ENCODE assay signal across 14 cellular contexts in genomic region chr17:16930571-16931317, GRCh38. TPM values are rescaled to one million over a fixed set of nuclear protein-coding genes. Genes with fewer than 3 reads are reported as not detected.
DNase-seq lines count a peak whose midpoint lies in the region; ATAC-seq and TF ChIP-seq lines count a peak whose summit lies in the region.
"Had no signal": no experiment of that assay in that cellular context is flagged by ENCODE, and none has a peak within 500 bp of the region (broad histone marks: within the 10 kb centered on the region; RNA-seq: fewer than 3 reads in every experiment).

No MANE protein-coding gene starts in this region.

- no peaks in the 10 kb centered on the region for H3K79me2 ChIP-seq in trophoblast cell (ENCODE audit: control insufficient read depth, insufficient read depth, low read length, poor library complexity)

- no peaks in the 10 kb centered on the region for H3K9me3 Mint-ChIP-seq in WTC11

- H3K4ac ChIP-seq in trophoblast cell (ENCODE audit: low read depth, low read length): no peak overlapping the region

- peaks cover 2% of the 10 kb centered on the region for H3K79me1 ChIP-seq in trophoblast cell (ENCODE audit: low read length)

- no peak overlapping the region for H4K12ac ChIP-seq in trophoblast cell (ENCODE audit: low read depth, low read length)

- no peaks in the 10 kb centered on the region for H3K36me3 ChIP-seq in heart right ventricle
- H3K36me3 ChIP-seq in trophoblast cell (ENCODE audit: control insufficient read depth in 1 of 2, insufficient read depth in 2 of 2, low read length in 2 of 2): no peaks in the 10 kb centered on the region
- H3K36me3 ChIP-seq in upper lobe of right lung: no peaks in the 10 kb centered on the region

- H2AK5ac ChIP-seq in trophoblast cell (ENCODE audit: low read length): peak overlapping the region; percentile 32

- no peak overlapping the region for H3K4me2 ChIP-seq in trophoblast cell (ENCODE audit: low read length)

- H4K91ac ChIP-seq in trophoblast cell (ENCODE audit: low read depth, low read length): peak overlapping the region; percentile 49

- no peak overlapping the region for H3K23ac ChIP-seq in trophoblast cell (ENCODE audit: low read length)

- H3K27ac ChIP-seq in heart right ventricle (no peak overlapping the region), trophoblast cell (ENCODE audit: low read depth, low read length) (no peak overlapping the region), upper lobe of right lung (no peak overlapping the region)

- no peak for TF ChIP-seq CTCF in heart right ventricle (IDR thresholded peaks at IDR 0.05)
- no peak for TF ChIP-seq CTCF in WTC11 (IDR thresholded peaks at IDR 0.05)
- no peak for TF ChIP-seq CTCF in upper lobe of right lung (IDR thresholded peaks at IDR 0.05)
- TF ChIP-seq CTCF in GM10266 (IDR thresholded peaks at IDR 0.05; ENCODE audit: control insufficient read depth, insufficient read depth, low read depth, missing control alignments): no peak

- H3K9me3 ChIP-seq in heart right ventricle (no peaks in the 10 kb centered on the region), trophoblast cell (ENCODE audit: insufficient read depth, low read depth, low read length) (peaks cover 2% of the 10 kb centered on the region), upper lobe of right lung (no peaks in the 10 kb centered on the region)

- H3K4me3 ChIP-seq in heart right ventricle (no peak overlapping the region), trophoblast cell (ENCODE audit: low read depth, low read length) (no peak overlapping the region), upper lobe of right lung (no peak overlapping the region)

- H3K4me1 Mint-ChIP-seq in WTC11: no peaks in the 10 kb centered on the region

- CTCF ChIA-PET in WTC11 (lab: Charles Lee): interaction anchor here (0.8 kb wide), 1 partner anchor 61 kb away, joined by 3 read pairs; no protein-coding TSS in a partner anchor

- H3K36me3 Mint-ChIP-seq in WTC11: no peaks in the 10 kb centered on the region

- no peak overlapping the region for H3K4me3 Mint-ChIP-seq in WTC11

- no peak overlapping the region for H3K9ac ChIP-seq in trophoblast cell (ENCODE audit: low read length)

- no peak overlapping the region for H3K18ac ChIP-seq in trophoblast cell (ENCODE audit: low read length)

- no peaks in the 10 kb centered on the region for H3K27me3 Mint-ChIP-seq in WTC11 (ENCODE audit: low read depth)

- H3K27me3 ChIP-seq in heart right ventricle (no peaks in the 10 kb centered on the region), trophoblast cell (ENCODE audit: insufficient read depth, low read length) (no peaks in the 10 kb centered on the region), upper lobe of right lung (no peaks in the 10 kb centered on the region)

- no peak overlapping the region for H2BK5ac ChIP-seq in trophoblast cell (ENCODE audit: low read depth, low read length, poor library complexity)

- H2AFZ ChIP-seq in trophoblast cell (ENCODE audit: insufficient read depth, low read length, poor library complexity): no peak overlapping the region

- POLR2A ChIA-PET in WTC11 (lab: Charles Lee): interaction anchor here (0.5 kb wide), 1 partner anchor 709 kb away, joined by 6 read pairs; no protein-coding TSS in a partner anchor

- H3K4me1 ChIP-seq in heart right ventricle (no peaks in the 10 kb centered on the region), trophoblast cell (ENCODE audit: control insufficient read depth in 1 of 2, insufficient read depth in 2 of 2, low read length in 2 of 2) (peaks cover 3 to 9% of the 10 kb centered on the region in 2 experiments), upper lobe of right lung (no peaks in the 10 kb centered on the region)

- intact Hi-C loops in cardiac septum (cut with DNase I): no loop called here
- intact Hi-C loops in heart right ventricle (cut with DNase I): no loop called here
- intact Hi-C loops in upper lobe of right lung (cut with DNase I): no loop called here

- H3K27ac Mint-ChIP-seq in WTC11: no peak overlapping the region

- H2BK12ac ChIP-seq in trophoblast cell (ENCODE audit: low read length): peak overlapping the region; percentile 61

- ATAC-seq in heart right ventricle: no peak
- no peak for ATAC-seq in WTC11
- no peak for ATAC-seq in upper lobe of right lung
- ATAC-seq in GM18520 (IDR thresholded peaks at IDR 0.05; ENCODE audit: unreplicated experiment): no peak

- peak; percentile 68 for DNase-seq in cardiac septum (ENCODE audit: low spot score)
- no peak for DNase-seq in heart right ventricle
- DNase-seq in WTC11 (ENCODE audit: low spot score): no peak
- DNase-seq in trophoblast cell: no peak
- DNase-seq in upper lobe of right lung: peak; percentile 58
- no peak for DNase-seq in GM10266 (ENCODE audit: extremely low spot score)
- DNase-seq: C1 segment of cervical spinal cord, HCEC 1CT, NCI-H1092 treated with DMSO at 0.1 percent for 48 hours, NCI-H2081 treated with DMSO at 0.1 percent for 48 hours, NCI-H446 treated with DMSO at 0.1 percent for 48 hours had no signal

- no peak overlapping the region for H3K14ac ChIP-seq in trophoblast cell (ENCODE audit: low read length)

- H2BK120ac ChIP-seq in trophoblast cell (ENCODE audit: insufficient read depth, low read length, poor library complexity): no peak overlapping the region

- 88 to 93% methylated on average over 13 of the region's 13 CpGs for WGBS in heart right ventricle, 2 donors
- no CpG with 5 or more reads among the region's 13 CpGs for WGBS in trophoblast cell (ENCODE audit: extremely low coverage, insufficient coverage, insufficient read length)

- no peak overlapping the region for H4K8ac ChIP-seq in trophoblast cell (ENCODE audit: low read depth, low read length)

TF ChIP-seq in WTC11, 78 proteins besides CTCF, POLR2A, EP300 and RAD21:
- TF ChIP-seq, protein P1, sequence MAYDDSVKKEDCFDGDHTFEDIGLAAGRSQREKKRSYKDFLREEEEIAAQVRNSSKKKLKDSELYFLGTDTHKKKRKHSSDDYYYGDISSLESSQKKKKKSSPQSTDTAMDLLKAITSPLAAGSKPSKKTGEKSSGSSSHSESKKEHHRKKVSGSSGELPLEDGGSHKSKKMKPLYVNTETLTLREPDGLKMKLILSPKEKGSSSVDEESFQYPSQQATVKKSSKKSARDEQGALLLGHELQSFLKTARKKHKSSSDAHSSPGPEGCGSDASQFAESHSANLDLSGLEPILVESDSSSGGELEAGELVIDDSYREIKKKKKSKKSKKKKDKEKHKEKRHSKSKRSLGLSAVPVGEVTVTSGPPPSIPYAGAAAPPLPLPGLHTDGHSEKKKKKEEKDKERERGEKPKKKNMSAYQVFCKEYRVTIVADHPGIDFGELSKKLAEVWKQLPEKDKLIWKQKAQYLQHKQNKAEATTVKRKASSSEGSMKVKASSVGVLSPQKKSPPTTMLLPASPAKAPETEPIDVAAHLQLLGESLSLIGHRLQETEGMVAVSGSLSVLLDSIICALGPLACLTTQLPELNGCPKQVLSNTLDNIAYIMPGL (CRISPR knock-in tag; IDR thresholded peaks at IDR 0.05): no peak
- TF ChIP-seq KAT7 (CRISPR knock-in tag; IDR thresholded peaks at IDR 0.05; ENCODE audit: borderline replicate concordance): no peak
- TF ChIP-seq, protein P2, sequence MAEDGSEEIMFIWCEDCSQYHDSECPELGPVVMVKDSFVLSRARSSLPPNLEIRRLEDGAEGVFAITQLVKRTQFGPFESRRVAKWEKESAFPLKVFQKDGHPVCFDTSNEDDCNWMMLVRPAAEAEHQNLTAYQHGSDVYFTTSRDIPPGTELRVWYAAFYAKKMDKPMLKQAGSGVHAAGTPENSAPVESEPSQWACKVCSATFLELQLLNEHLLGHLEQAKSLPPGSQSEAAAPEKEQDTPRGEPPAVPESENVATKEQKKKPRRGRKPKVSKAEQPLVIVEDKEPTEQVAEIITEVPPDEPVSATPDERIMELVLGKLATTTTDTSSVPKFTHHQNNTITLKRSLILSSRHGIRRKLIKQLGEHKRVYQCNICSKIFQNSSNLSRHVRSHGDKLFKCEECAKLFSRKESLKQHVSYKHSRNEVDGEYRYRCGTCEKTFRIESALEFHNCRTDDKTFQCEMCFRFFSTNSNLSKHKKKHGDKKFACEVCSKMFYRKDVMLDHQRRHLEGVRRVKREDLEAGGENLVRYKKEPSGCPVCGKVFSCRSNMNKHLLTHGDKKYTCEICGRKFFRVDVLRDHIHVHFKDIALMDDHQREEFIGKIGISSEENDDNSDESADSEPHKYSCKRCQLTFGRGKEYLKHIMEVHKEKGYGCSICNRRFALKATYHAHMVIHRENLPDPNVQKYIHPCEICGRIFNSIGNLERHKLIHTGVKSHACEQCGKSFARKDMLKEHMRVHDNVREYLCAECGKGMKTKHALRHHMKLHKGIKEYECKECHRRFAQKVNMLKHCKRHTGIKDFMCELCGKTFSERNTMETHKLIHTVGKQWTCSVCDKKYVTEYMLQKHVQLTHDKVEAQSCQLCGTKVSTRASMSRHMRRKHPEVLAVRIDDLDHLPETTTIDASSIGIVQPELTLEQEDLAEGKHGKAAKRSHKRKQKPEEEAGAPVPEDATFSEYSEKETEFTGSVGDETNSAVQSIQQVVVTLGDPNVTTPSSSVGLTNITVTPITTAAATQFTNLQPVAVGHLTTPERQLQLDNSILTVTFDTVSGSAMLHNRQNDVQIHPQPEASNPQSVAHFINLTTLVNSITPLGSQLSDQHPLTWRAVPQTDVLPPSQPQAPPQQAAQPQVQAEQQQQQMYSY (CRISPR knock-in tag; IDR thresholded peaks at IDR 0.05): peak; percentile 41; the same call in 1 of the 2 replicates
- TF ChIP-seq FOXK1 (CRISPR knock-in tag; IDR thresholded peaks at IDR 0.05): no peak

RNA-seq across cellular contexts. Expression of gene TNFRSF13B, which starts 41.2 kb away (rescaled TPM):
- total RNA-seq in cardiac septum: not detected
- not detected for total RNA-seq in heart right ventricle
- not detected for polyA plus RNA-seq in heart right ventricle
- total RNA-seq in WTC11 (2021): 0.18 TPM in 2 of 3 replicates, not detected in the other
- not detected in 2 replicates for polyA plus RNA-seq in trophoblast cell (2013)
- not detected for total RNA-seq in upper lobe of right lung
- total RNA-seq: A172, SK-MEL-5 had no signal

Comparison
In these comparisons a context has a peak if more than half of its experiments do, and no peak if none do; other contexts are left out.
1. DNase-seq: peak in cardiac septum (single experiment) and upper lobe of right lung (single experiment); none in heart right ventricle (0 of 2), WTC11 (single experiment), trophoblast cell (0 of 2) and GM10266 (single experiment).